Comparison of ENCODE assay signal across 28 cellular contexts in the genomic region with DNA sequence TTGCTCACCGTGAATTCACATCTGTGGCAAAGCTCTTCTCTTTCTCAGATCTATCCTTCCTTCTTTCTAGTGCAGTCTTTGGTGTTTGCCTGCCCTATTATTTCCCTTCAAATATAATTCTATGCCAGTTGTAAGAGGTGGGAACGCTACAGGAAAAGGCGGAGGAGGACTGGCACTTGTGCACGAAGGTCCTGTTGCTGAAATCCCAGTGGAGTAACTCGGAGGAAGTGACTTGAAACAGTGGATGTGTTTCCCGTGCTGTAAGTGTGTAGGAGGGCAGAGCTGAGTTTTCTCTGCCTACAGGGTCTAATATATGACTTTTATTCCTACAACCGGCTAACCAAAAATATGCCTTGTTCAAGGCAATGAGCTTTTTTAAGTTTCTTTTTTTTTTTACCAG.
"Had no signal": no experiment of that assay in that cellular context is flagged by ENCODE, and none has a peak within 500 bp of the region (broad histone marks: within the 10 kb centered on the region; RNA-seq: fewer than 3 reads in every experiment).

No MANE protein-coding gene starts in this region.

- H3K79me2 ChIP-seq: parathyroid adenoma had no signal

- FAIRE-seq: small intestine had no signal

- H3K4me3 ChIP-seq: neural progenitor cell, ovary, psoas muscle, right lobe of liver, sigmoid colon, suprapubic skin, testis, tibial artery, transverse colon, upper lobe of right lung, uterus had no signal

- H3K9ac ChIP-seq: neural progenitor cell, parathyroid adenoma had no signal

- H3K27me3 ChIP-seq: neural progenitor cell, ovary, right lobe of liver, sigmoid colon, suprapubic skin, testis, tibial artery, transverse colon, upper lobe of right lung, uterus had no signal

- H2AFZ ChIP-seq: neural progenitor cell, parathyroid adenoma had no signal

- H3K36me3 ChIP-seq: neural progenitor cell, ovary, right lobe of liver, sigmoid colon, suprapubic skin, tibial artery, transverse colon, upper lobe of right lung, uterus had no signal

- ATAC-seq: naive thymus-derived CD8-positive, alpha-beta T cell; natural killer cell treated with Interleukin-12 subunit alpha and Interleukin-12 subunit beta and Interleukin-15 and Interleukin-18, amount 100 ng/mL, for 72 hours; psoas muscle; right cardiac atrium; right lobe of liver; stimulated activated memory B cell treated with anti-CD40 and anti-IgM and Interleukin-4, amounts not matched to agents 10 μg/mL and 1 μg/mL and 100 μg/mL, for 72 hours; stimulated activated naive CD8-positive, alpha-beta T cell treated with anti-CD3 and anti-CD28 coated beads, Interleukin-15, amount 100 ng/mL, for 72 hours; stimulated activated naive CD8-positive, alpha-beta T cell treated with anti-CD3 and anti-CD28 coated beads, Interleukin-15, Interleukin-2, amounts not matched to agents 100 U/mL and 50 U/mL, for 24 hours; upper lobe of right lung had no signal

- H3K27ac ChIP-seq: neural progenitor cell, ovary, parathyroid adenoma, psoas muscle, right lobe of liver, sigmoid colon, suprapubic skin, testis, tibial artery, transverse colon, upper lobe of right lung, uterus had no signal

- DNase-seq: naive thymus-derived CD8-positive, alpha-beta T cell; nephron progenitor cell; occipital lobe; ovary; posterior cingulate gyrus; psoas muscle; right cardiac atrium; right lobe of liver; sigmoid colon; small intestine; stimulated activated CD4-positive, alpha-beta T cell treated with anti-CD3 and anti-CD28 coated beads, Interleukin-12 subunit alpha, Interleukin-12 subunit beta, amount 100 ng/mL, for 4 hours; stimulated activated CD4-positive, alpha-beta T cell treated with anti-CD3 and anti-CD28 coated beads, Interleukin-1b, Interleukin-23, amount 100 ng/mL, for 48 hours; stimulated activated CD4-positive, alpha-beta T cell treated with anti-CD3 and anti-CD28 coated beads, Interleukin-4, amount 100 ng/mL, for 1 hour; stimulated activated CD4-positive, alpha-beta T cell treated with anti-CD3 and anti-CD28 coated beads, Interleukin-4, amount 100 ng/mL, for 4 hours; stimulated activated CD8-positive, alpha-beta memory T cell treated with anti-CD3 and anti-CD28 coated beads, Interleukin-4, amount 100 ng/mL, for 48 hours; stimulated activated naive CD4-positive, alpha-beta T cell; stimulated activated naive CD8-positive, alpha-beta T cell treated with anti-CD3 and anti-CD28 coated beads, Interleukin-15, amount 100 ng/mL, for 72 hours; stimulated activated naive CD8-positive, alpha-beta T cell treated with anti-CD3 and anti-CD28 coated beads, Interleukin-15, Interleukin-2, amounts not matched to agents 100 U/mL and 50 U/mL, for 24 hours; testis; tibial artery; transverse colon; upper lobe of right lung; uterus had no signal

- H3K4me2 ChIP-seq: neural progenitor cell had no signal

- H3K4me1 ChIP-seq: parathyroid adenoma, psoas muscle, right lobe of liver, sigmoid colon, suprapubic skin, testis, tibial artery, transverse colon, upper lobe of right lung, uterus had no signal

- H3K9me3 ChIP-seq: ovary, psoas muscle, right lobe of liver, sigmoid colon, suprapubic skin, testis, tibial artery, transverse colon, upper lobe of right lung, uterus had no signal
